Comparison of ENCODE assay signal across 1 cellular context in genomic region chr9:136947955-136948510, GRCh38.
TF ChIP-seq lines count a peak whose summit lies in the region.

No MANE protein-coding gene starts in this region.

TF ChIP-seq in HepG2, 621 proteins besides CTCF, POLR2A, EP300 and RAD21 (continues in another document):
- TF ChIP-seq ZNF574 (CRISPR knock-in tag; IDR thresholded peaks at IDR 0.05) = 0 out of 2 replicates have a peak, but pooled peaks have one; percentile 34
- peak; percentile 44 for TF ChIP-seq SAP130 (CRISPR knock-in tag; IDR thresholded peaks at IDR 0.05; ENCODE audit: low read depth)
- peak; percentile 54 for TF ChIP-seq ZFX (CRISPR knock-in tag; IDR thresholded peaks at IDR 0.05; ENCODE audit: low read depth)
- TF ChIP-seq MED13 (CRISPR knock-in tag; IDR thresholded peaks at IDR 0.05) = 0 out of 2 replicates have a peak, but pooled peaks have one; percentile 51
- peak; percentile 43; the same call in 1 of the 2 replicates for TF ChIP-seq FOXP4 (CRISPR knock-in tag; IDR thresholded peaks at IDR 0.05)
- 0 out of 2 replicates have a peak, but pooled peaks have one; percentile 24 for TF ChIP-seq ZNF331 (CRISPR knock-in tag; IDR thresholded peaks at IDR 0.05)
- TF ChIP-seq BORCS8-MEF2B (CRISPR knock-in tag; IDR thresholded peaks at IDR 0.05) = no peak
- TF ChIP-seq SOX5 (CRISPR knock-in tag; IDR thresholded peaks at IDR 0.05; ENCODE audit: borderline replicate concordance) = peak; percentile 24; the same call in 1 of the 2 replicates
- 0 out of 2 replicates have a peak, but pooled peaks have one; percentile 51 for TF ChIP-seq TP53 (CRISPR knock-in tag; conservative IDR thresholded peaks at IDR 0.05)
- 0 out of 2 replicates have a peak, but pooled peaks have one; percentile 37 for TF ChIP-seq MYPOP (CRISPR knock-in tag; IDR thresholded peaks at IDR 0.05)
- TF ChIP-seq NR2F6 (IDR thresholded peaks at IDR 0.05) = peak; percentile 20; the same call in 1 of the 2 replicates
- TF ChIP-seq NR2F6 (CRISPR knock-in tag; IDR thresholded peaks at IDR 0.05) = peak; percentile 74
- TF ChIP-seq ZNF263 (CRISPR knock-in tag; IDR thresholded peaks at IDR 0.05) = peak; percentile 65
- peak; percentile 73; the same call in 1 of the 2 replicates for TF ChIP-seq RXRA (CRISPR knock-in tag; IDR thresholded peaks at IDR 0.05)
- 0 out of 2 replicates have a peak, but pooled peaks have one; percentile 36 for TF ChIP-seq IRF2 (CRISPR knock-in tag; IDR thresholded peaks at IDR 0.05)
- peak; percentile 53; the same call in 1 of the 2 replicates for TF ChIP-seq ZNF607 (CRISPR knock-in tag; IDR thresholded peaks at IDR 0.05; ENCODE audit: borderline replicate concordance)
- TF ChIP-seq RCOR2 (CRISPR knock-in tag; IDR thresholded peaks at IDR 0.05) = 0 out of 2 replicates have a peak, but pooled peaks have one; percentile 46
- TF ChIP-seq ZNF83 (CRISPR knock-in tag; IDR thresholded peaks at IDR 0.05; ENCODE audit: borderline replicate concordance) = no peak
- TF ChIP-seq MEIS2 (CRISPR knock-in tag; IDR thresholded peaks at IDR 0.05) = peak; percentile 48; the same call in 1 of the 2 replicates
- 0 out of 2 replicates have a peak, but pooled peaks have one; percentile 19 for TF ChIP-seq ZNF772 (CRISPR knock-in tag; IDR thresholded peaks at IDR 0.05)
- peak; percentile 70; the same call in 1 of the 2 replicates for TF ChIP-seq HNRNPL (IDR thresholded peaks at IDR 0.05; ENCODE audit: low read depth, low read length)
- TF ChIP-seq PHF21A (CRISPR knock-in tag; IDR thresholded peaks at IDR 0.05) = 0 out of 2 replicates have a peak, but pooled peaks have one; percentile 40
- peak; percentile 20; the same call in 1 of the 2 replicates for TF ChIP-seq ZGPAT (CRISPR knock-in tag; IDR thresholded peaks at IDR 0.05)
- peak; percentile 88 for TF ChIP-seq STAG1 (CRISPR knock-in tag; IDR thresholded peaks at IDR 0.05)
- 0 out of 2 replicates have a peak, but pooled peaks have one; percentile 32 for TF ChIP-seq KDM5B (CRISPR knock-in tag; IDR thresholded peaks at IDR 0.05; ENCODE audit: borderline replicate concordance)
- TF ChIP-seq ZFP91 (CRISPR knock-in tag; IDR thresholded peaks at IDR 0.05; ENCODE audit: borderline replicate concordance) = peak; percentile 32
- TF ChIP-seq MAZ (IDR thresholded peaks at IDR 0.05; ENCODE audit: borderline replicate concordance, low read depth, low read length) = no peak
- TF ChIP-seq MAZ (CRISPR knock-in tag; IDR thresholded peaks at IDR 0.05; ENCODE audit: low read depth) = no peak
- TF ChIP-seq IKZF4 (CRISPR knock-in tag; IDR thresholded peaks at IDR 0.05; ENCODE audit: borderline replicate concordance, low read depth, not compliant biosample characterization) = peak; percentile 23
- no peak for TF ChIP-seq HNRNPK (IDR thresholded peaks at IDR 0.05; ENCODE audit: low read depth, low read length, poor library complexity, severe bottlenecking)
- TF ChIP-seq NFE2 (CRISPR knock-in tag; IDR thresholded peaks at IDR 0.05) = no peak
- TF ChIP-seq GPBP1L1 (CRISPR knock-in tag; IDR thresholded peaks at IDR 0.05) = no peak
- TF ChIP-seq CREM (IDR thresholded peaks at IDR 0.05) = no peak
- no peak for TF ChIP-seq CREM (CRISPR knock-in tag; IDR thresholded peaks at IDR 0.05)
- no peak for TF ChIP-seq ZNF138 (CRISPR knock-in tag; IDR thresholded peaks at IDR 0.05; ENCODE audit: low read depth)
- peak; percentile 75 for TF ChIP-seq ZBTB38 (CRISPR knock-in tag; IDR thresholded peaks at IDR 0.05)
- TF ChIP-seq HDAC2 (CRISPR knock-in tag; IDR thresholded peaks at IDR 0.05) = peak; percentile 44; the same call in 1 of the 2 replicates
- 0 out of 2 replicates have a peak, but pooled peaks have one; percentile 40 for TF ChIP-seq HINFP (CRISPR knock-in tag; IDR thresholded peaks at IDR 0.05; ENCODE audit: low read depth)
- peak; percentile 17; the same call in 1 of the 2 replicates for TF ChIP-seq FOSL2 (CRISPR knock-in tag; IDR thresholded peaks at IDR 0.05)
- peak; percentile 34; the same call in 1 of the 2 replicates for TF ChIP-seq PATZ1 (CRISPR knock-in tag; IDR thresholded peaks at IDR 0.05)
- TF ChIP-seq ZSCAN21 (CRISPR knock-in tag; IDR thresholded peaks at IDR 0.05; ENCODE audit: borderline replicate concordance) = 0 out of 2 replicates have a peak, but pooled peaks have one; percentile 50
- TF ChIP-seq KDM2A (CRISPR knock-in tag; IDR thresholded peaks at IDR 0.05; ENCODE audit: borderline replicate concordance, low read depth) = peak; percentile 60; the same call in 1 of the 2 replicates
- TF ChIP-seq ZNF580 (CRISPR knock-in tag; IDR thresholded peaks at IDR 0.05; ENCODE audit: borderline replicate concordance, low read depth) = peak; percentile 75; the same call in 1 of the 2 replicates
- TF ChIP-seq AKAP8 (CRISPR knock-in tag; IDR thresholded peaks at IDR 0.05) = no peak
- peak; percentile 35 for TF ChIP-seq YY1 (IDR thresholded peaks at IDR 0.05; ENCODE audit: insufficient read depth, insufficient replicate concordance, low read depth, low read length)
- TF ChIP-seq CSRNP1 (CRISPR knock-in tag; IDR thresholded peaks at IDR 0.05) = no peak
- no peak for TF ChIP-seq MAFG (CRISPR knock-in tag; IDR thresholded peaks at IDR 0.05)
